Comparison of ENCODE assay signal across 1 cellular context in the genomic region with DNA sequence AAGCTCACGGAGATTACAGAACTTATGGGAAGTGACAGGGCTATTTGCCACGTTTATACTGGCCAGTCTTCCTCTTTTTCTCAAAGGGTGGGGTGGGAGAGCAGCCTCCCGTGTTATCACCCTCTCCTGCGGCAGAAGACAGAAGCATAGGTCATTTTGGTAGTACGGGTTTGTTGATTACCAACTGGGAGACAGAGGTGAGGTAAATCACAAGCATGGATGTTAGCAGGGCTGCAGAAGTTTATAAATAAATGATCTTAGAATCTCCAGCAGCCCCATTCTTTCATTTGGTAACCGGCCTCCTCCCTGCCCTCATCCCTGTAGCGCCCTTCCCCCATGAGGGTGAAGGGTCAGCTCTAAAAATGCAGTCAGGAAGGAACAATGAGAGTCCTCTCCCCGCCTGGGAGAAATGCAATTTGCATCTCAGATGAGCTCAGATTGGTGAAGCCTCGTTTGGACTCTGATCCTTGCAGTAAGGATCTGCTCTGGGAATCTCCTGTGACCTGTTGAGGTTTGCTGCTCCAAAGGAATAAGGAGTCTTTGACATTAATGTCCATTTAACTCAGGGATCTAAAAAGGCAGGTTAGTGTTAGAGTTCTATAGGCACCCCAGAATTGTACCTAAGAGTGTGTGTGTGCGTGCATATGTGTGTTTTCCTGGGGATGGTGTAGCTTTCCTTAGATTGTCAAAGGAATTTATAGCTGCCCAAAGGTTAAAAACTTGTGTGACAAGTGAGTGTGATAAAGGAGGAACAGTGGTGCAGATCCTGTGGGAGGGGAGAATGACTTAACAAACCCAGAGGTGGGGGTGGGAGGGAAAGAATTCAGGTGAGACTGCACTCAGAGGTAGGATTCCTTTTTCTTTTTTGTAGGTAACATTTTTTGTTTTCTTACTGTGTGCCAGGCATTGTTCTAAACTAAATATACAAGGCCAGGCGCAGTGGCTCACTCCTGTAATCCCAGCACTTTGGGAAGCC.
TF ChIP-seq lines count a peak whose summit lies in the region.

No MANE protein-coding gene starts in this region.

TF ChIP-seq in HEK293, 187 proteins besides CTCF, POLR2A, EP300 and RAD21 (continued from another document):
- TF ChIP-seq ZNF280D (tag by site-specific recombination; IDR thresholded peaks at IDR 0.05) = no peak
- 0 out of 2 replicates have a peak, but pooled peaks have one; percentile 51 for TF ChIP-seq SCRT1 (tag by site-specific recombination; IDR thresholded peaks at IDR 0.05; ENCODE audit: borderline replicate concordance)
- peak; percentile 22; the same call in 1 of the 2 replicates for TF ChIP-seq EGR2 (tag by site-specific recombination; IDR thresholded peaks at IDR 0.05; ENCODE audit: low read depth)
- 0 out of 2 replicates have a peak, but pooled peaks have one; percentile 54 for TF ChIP-seq ZSCAN30 (tag by site-specific recombination; IDR thresholded peaks at IDR 0.05)
- TF ChIP-seq ZNF157 (tag by site-specific recombination; IDR thresholded peaks at IDR 0.05) = no peak
- TF ChIP-seq SCRT2 (tag by site-specific recombination; IDR thresholded peaks at IDR 0.05) = peak; percentile 88
- no peak for TF ChIP-seq ZNF621 (tag by site-specific recombination; IDR thresholded peaks at IDR 0.05)
- no peak for TF ChIP-seq ZNF350 (tag by site-specific recombination; IDR thresholded peaks at IDR 0.05)
- no peak for TF ChIP-seq ZNF175 (tag by site-specific recombination; IDR thresholded peaks at IDR 0.05)
- peak; percentile 54 for TF ChIP-seq IKZF3 (tag by site-specific recombination; IDR thresholded peaks at IDR 0.05)
- TF ChIP-seq ZNF561 (tag by site-specific recombination; IDR thresholded peaks at IDR 0.05; ENCODE audit: borderline replicate concordance) = peak; percentile 27; the same call in 1 of the 2 replicates
- TF ChIP-seq SETDB1 (IDR thresholded peaks at IDR 0.05; ENCODE audit: insufficient read length, low read length) = no peak
